Comparison of ENCODE assay signal across 27 cellular contexts in genomic region chr20:1183153-1183552, GRCh38. TPM values are rescaled to one million over a fixed set of nuclear protein-coding genes. Genes with fewer than 3 reads are reported as not detected.
A peak's percentile ranks its signal among the peaks of the same experiment; 100 is the strongest.
DNase-seq lines count a peak whose midpoint lies in the region; ATAC-seq and TF ChIP-seq lines count a peak whose summit lies in the region.
"Had no signal": no experiment of that assay in that cellular context is flagged by ENCODE, and none has a peak within 500 bp of the region (broad histone marks: within the 10 kb centered on the region; RNA-seq: fewer than 3 reads in every experiment).

No MANE protein-coding gene starts in this region.

- H3K9me3 Mint-ChIP-seq in activated CD4-positive, alpha-beta T cell treated with anti-CD3 and anti-CD28 coated beads, Interleukin-2, amount 10 ng/mL, durations not matched to agents 24 days and 14 days: no peaks in the 10 kb centered on the region
- no peaks in the 10 kb centered on the region for H3K9me3 Mint-ChIP-seq in CD4-positive, alpha-beta T cell
- H3K9me3 Mint-ChIP-seq in central memory CD8-positive, alpha-beta T cell: no peaks in the 10 kb centered on the region
- no peaks in the 10 kb centered on the region for H3K9me3 Mint-ChIP-seq in nephron progenitor cell
- H3K9me3 Mint-ChIP-seq: CD8-positive, alpha-beta memory T cell had no signal

- TF ChIP-seq CTCF in CD4-positive, alpha-beta T cell (IDR thresholded peaks at IDR 0.05): no peak
- TF ChIP-seq CTCF in nephron progenitor cell (IDR thresholded peaks at IDR 0.05): no peak

- intact Hi-C loops in activated CD4-positive, alpha-beta T cell treated with anti-CD3 and anti-CD28 coated beads, Interleukin-2, amount 10 ng/mL, durations not matched to agents 24 days and 14 days (cut with micrococcal nuclease): no loop called here
- intact Hi-C loops in CD4-positive, alpha-beta T cell (cut with DNase I, micrococcal nuclease): no loop called here

- H3K27ac Mint-ChIP-seq in activated CD4-positive, alpha-beta T cell treated with anti-CD3 and anti-CD28 coated beads, Interleukin-2, amount 10 ng/mL, durations not matched to agents 24 days and 14 days: no peak overlapping the region
- H3K27ac Mint-ChIP-seq in CD4-positive, alpha-beta T cell: no peak overlapping the region
- H3K27ac Mint-ChIP-seq in central memory CD8-positive, alpha-beta T cell (ENCODE audit: low read depth): peak overlapping the region; percentile 45
- no peak overlapping the region for H3K27ac Mint-ChIP-seq in nephron progenitor cell
- H3K27ac Mint-ChIP-seq: B cell; CD8-positive, alpha-beta memory T cell had no signal

- DNase-seq in activated CD4-positive, alpha-beta T cell treated with anti-CD3 and anti-CD28 coated beads, Interleukin-2, amount 10 ng/mL, durations not matched to agents 24 days and 14 days: no peak
- no peak for DNase-seq in activated CD4-positive, alpha-beta T cell treated with anti-CD3 and anti-CD28 coated beads, Interleukin-2, amount 50 U/mL, for 48 hours
- no peak for DNase-seq in CD4-positive, alpha-beta T cell
- DNase-seq in central memory CD8-positive, alpha-beta T cell (ENCODE audit: low spot score in 2 of 2): no peak
- DNase-seq in nephron progenitor cell (no peak), activated T-cell treated with anti-CD3 and anti-CD28 coated beads for 4 hours (no peak), NCI-H1048 (lab: John Stamatoyannopoulos, UW) (no peak)
- DNase-seq: CD8-positive, alpha-beta memory T cell; DMS153; DND-41; Kasumi-1; MV-4-11; NCI-H1105 treated with DMSO at 0.1 percent for 48 hours; NCI-H2029; NCI-H2227 treated with DMSO at 0.1 percent for 48 hours; NCI-H526 treated with DMSO at 0.1 percent for 48 hours; Right ventricle myocardium superior; RPMI8226 had no signal

- no peak overlapping the region for H3K27ac ChIP-seq in CD4-positive, alpha-beta T cell (ENCODE audit: low read depth, low read length)
- H3K27ac ChIP-seq: 22Rv1, C4-2B, SJSA1 had no signal

- H3K4me3 Mint-ChIP-seq in activated CD4-positive, alpha-beta T cell treated with anti-CD3 and anti-CD28 coated beads, Interleukin-2, amount 10 ng/mL, durations not matched to agents 24 days and 14 days: peak overlapping the region; percentile 18
- H3K4me3 Mint-ChIP-seq in CD4-positive, alpha-beta T cell: peak overlapping the region; percentile 46
- no peak overlapping the region for H3K4me3 Mint-ChIP-seq in central memory CD8-positive, alpha-beta T cell
- H3K4me3 Mint-ChIP-seq in nephron progenitor cell: peak overlapping the region; percentile 53

- ATAC-seq in CD4-positive, alpha-beta T cell (ENCODE audit: poor library complexity): no peak
- no peak for ATAC-seq in central memory CD8-positive, alpha-beta T cell (replicated peaks; ENCODE audit: extremely low read depth, poor library complexity, severe bottlenecking)
- ATAC-seq in HG03139 (IDR thresholded peaks at IDR 0.05; ENCODE audit: unreplicated experiment): no peak
- ATAC-seq: HCT116 had no signal

- no peaks in the 10 kb centered on the region for H3K9me3 ChIP-seq in CD4-positive, alpha-beta T cell (ENCODE audit: control insufficient read depth, low read length)
- H3K9me3 ChIP-seq: SJSA1 had no signal

- CTCF ChIA-PET in CD4-positive, alpha-beta T cell (lab: Charles Lee): no interaction called here

- peaks cover 10% of the 10 kb centered on the region for H3K4me1 Mint-ChIP-seq in activated CD4-positive, alpha-beta T cell treated with anti-CD3 and anti-CD28 coated beads, Interleukin-2, amount 10 ng/mL, durations not matched to agents 24 days and 14 days
- H3K4me1 Mint-ChIP-seq in CD4-positive, alpha-beta T cell (ENCODE audit: low read depth): peaks cover 12% of the 10 kb centered on the region
- peaks cover 13% of the 10 kb centered on the region for H3K4me1 Mint-ChIP-seq in central memory CD8-positive, alpha-beta T cell
- H3K4me1 Mint-ChIP-seq in nephron progenitor cell: peaks cover 15% of the 10 kb centered on the region

- peaks cover 13% of the 10 kb centered on the region for H3K27me3 ChIP-seq in CD4-positive, alpha-beta T cell (ENCODE audit: control insufficient read depth, insufficient read depth, low read length)

- H3K27me3 Mint-ChIP-seq in activated CD4-positive, alpha-beta T cell treated with anti-CD3 and anti-CD28 coated beads, Interleukin-2, amount 10 ng/mL, durations not matched to agents 24 days and 14 days: peaks cover 27% of the 10 kb centered on the region
- peaks cover 28% of the 10 kb centered on the region for H3K27me3 Mint-ChIP-seq in CD4-positive, alpha-beta T cell
- peaks cover 32% of the 10 kb centered on the region for H3K27me3 Mint-ChIP-seq in central memory CD8-positive, alpha-beta T cell
- H3K27me3 Mint-ChIP-seq in nephron progenitor cell (ENCODE audit: low read depth, poor library complexity): peaks cover 29% of the 10 kb centered on the region

- POLR2A ChIA-PET in CD4-positive, alpha-beta T cell (lab: Charles Lee): no interaction called here

- H3K36me3 Mint-ChIP-seq in activated CD4-positive, alpha-beta T cell treated with anti-CD3 and anti-CD28 coated beads, Interleukin-2, amount 10 ng/mL, durations not matched to agents 24 days and 14 days (ENCODE audit: low read depth): no peaks in the 10 kb centered on the region
- H3K36me3 Mint-ChIP-seq in CD4-positive, alpha-beta T cell (ENCODE audit: low read depth): no peaks in the 10 kb centered on the region
- H3K36me3 Mint-ChIP-seq in central memory CD8-positive, alpha-beta T cell (ENCODE audit: insufficient read depth): no peaks in the 10 kb centered on the region
- H3K36me3 Mint-ChIP-seq in nephron progenitor cell (ENCODE audit: low read depth): no peaks in the 10 kb centered on the region

RNA-seq across cellular contexts. Expression of gene TMEM74B, which starts 1.6 kb away (rescaled TPM):
- 1.6 and 1.9 TPM in 2 replicates for total RNA-seq in activated CD4-positive, alpha-beta T cell treated with anti-CD3 and anti-CD28 coated beads, Interleukin-2, amount 10 ng/mL, durations not matched to agents 24 days and 14 days
- under 1 TPM in 1 of 2 experiments, not detected in 1; 0.17 TPM for total RNA-seq in CD4-positive, alpha-beta T cell
- total RNA-seq: SJSA1 had no signal

RNA-seq across cellular contexts. Expression of gene C20orf202, which starts 20.1 kb away (rescaled TPM):
- total RNA-seq in activated CD4-positive, alpha-beta T cell treated with anti-CD3 and anti-CD28 coated beads, Interleukin-2, amount 10 ng/mL, durations not matched to agents 24 days and 14 days: 0.12 TPM in 1 of 2 replicates, not detected in the other
- total RNA-seq in CD4-positive, alpha-beta T cell: not detected
- total RNA-seq: B cell; CD8-positive, alpha-beta memory T cell; H4; M059J; SJSA1 had no signal

RNA-seq across cellular contexts. Expression of gene RAD21L1, which starts 42.7 kb away (rescaled TPM):
- not detected in 2 replicates for total RNA-seq in activated CD4-positive, alpha-beta T cell treated with anti-CD3 and anti-CD28 coated beads, Interleukin-2, amount 10 ng/mL, durations not matched to agents 24 days and 14 days
- under 1 TPM in 1 of 2 experiments, not detected in 1; 0.58 TPM for total RNA-seq in CD4-positive, alpha-beta T cell
- total RNA-seq: B cell; CD8-positive, alpha-beta memory T cell; HT-29; Right ventricle myocardium superior had no signal
